In genomic region chr6:44926556-44926955, GRCh38 we compare ENCODE assay signal across 22 cellular contexts.
A peak's percentile ranks its signal among the peaks of the same experiment; 100 is the strongest.
DNase-seq lines count a peak whose midpoint lies in the region; ATAC-seq and TF ChIP-seq lines count a peak whose summit lies in the region.
"Had no signal": no experiment of that assay in that cellular context is flagged by ENCODE, and none has a peak within 500 bp of the region (broad histone marks: within the 10 kb centered on the region; RNA-seq: fewer than 3 reads in every experiment).

No MANE protein-coding gene starts in this region.

- no peaks in the 10 kb centered on the region for H3K79me1 ChIP-seq in IMR-90 (ENCODE audit: low read depth in 1 of 2, low read length in 2 of 2)

- H2AK9ac ChIP-seq in IMR-90 (replicated peaks; ENCODE audit: low read depth, low read length, poor library complexity): no peak overlapping the region

- no peak overlapping the region for H4K91ac ChIP-seq in IMR-90 (ENCODE audit: insufficient read depth, low read depth, low read length)

- dilution Hi-C loops in IMR-90 (cut with HindIII; ENCODE audit: low sequenced_read_pairs, unreplicated experiment): no loop called here

- H3K9me3 Mint-ChIP-seq in natural killer cell: no peaks in the 10 kb centered on the region
- H3K9me3 Mint-ChIP-seq: CD8-positive, alpha-beta memory T cell; naive B cell had no signal

- H3K4ac ChIP-seq in IMR-90 (ENCODE audit: low read depth, low read length): no peak overlapping the region

- no peak overlapping the region for H3K4me2 ChIP-seq in IMR-90 (ENCODE audit: low read depth, low read length)

- H3K9ac ChIP-seq in IMR-90 (ENCODE audit: low read depth, low read length): no peak overlapping the region

- no peaks in the 10 kb centered on the region for H3K9me1 ChIP-seq in IMR-90 (ENCODE audit: insufficient read depth, low read length)

- H3K14ac ChIP-seq in IMR-90 (replicated peaks; ENCODE audit: low read depth, low read length): no peak overlapping the region

- H4K8ac ChIP-seq in IMR-90 (ENCODE audit: low read depth in 2 of 2, low read length in 2 of 2): no peak overlapping the region

- no peaks in the 10 kb centered on the region for H3K27me3 Mint-ChIP-seq in natural killer cell (ENCODE audit: low read depth in 2 of 2)
- H3K27me3 Mint-ChIP-seq: CD8-positive, alpha-beta memory T cell; naive B cell had no signal

- H2BK20ac ChIP-seq in IMR-90 (ENCODE audit: low read depth, low read length): no peak overlapping the region

- H4K5ac ChIP-seq in IMR-90 (ENCODE audit: low read depth, low read length): no peak overlapping the region

- no peak overlapping the region for H2BK5ac ChIP-seq in IMR-90 (ENCODE audit: low read depth, low read length, poor library complexity, severe bottlenecking)

- no peaks in the 10 kb centered on the region for H3K4me1 ChIP-seq in IMR-90 (ENCODE audit: control insufficient read depth, insufficient read depth, low read length)
- H3K4me1 ChIP-seq: sigmoid colon had no signal

- H3K18ac ChIP-seq in IMR-90 (ENCODE audit: low read depth, low read length): no peak overlapping the region

- peak; percentile 24 for DNase-seq in DMS153 (lab: John Stamatoyannopoulos, UW)
- peak; percentile 10 for DNase-seq in IMR-90
- peak; percentile 36 for DNase-seq in amniotic epithelial cell (ENCODE audit: low read depth)
- peak; percentile 13 for DNase-seq in glomerular visceral epithelial cell (ENCODE audit: extremely low spot score)
- no peak for DNase-seq in natural killer cell
- DNase-seq: activated CD4-positive, alpha-beta T cell treated with anti-CD3 and anti-CD28 coated beads, Interleukin-2, amount 50 U/mL, for 1 hour; activated naive CD4-positive, alpha-beta T cell; anterior cingulate cortex; CD8-positive, alpha-beta memory T cell; cerebellar nuclear complex; effector memory CD4-positive, alpha-beta T cell; Karpas-422; naive B cell; NCI-H1105; NCI-H2171 treated with DMSO at 0.1 percent for 48 hours; pancreas; sigmoid colon; stimulated activated naive CD4-positive, alpha-beta T cell; thyroid gland had no signal

- intact Hi-C loops in IMR-90 (cut with micrococcal nuclease): no loop called here
- intact Hi-C loops in natural killer cell (cut with micrococcal nuclease): no loop called here

- H3K36me3 Mint-ChIP-seq in natural killer cell: no peaks in the 10 kb centered on the region

- POLR2A ChIA-PET in IMR-90 (lab: Charles Lee; ENCODE audit: unreplicated experiment): no interaction called here

- no peaks in the 10 kb centered on the region for H3K27me3 ChIP-seq in IMR-90 (ENCODE audit: control insufficient read depth, insufficient read depth, low read length)
- H3K27me3 ChIP-seq: pancreas, sigmoid colon, thyroid gland had no signal

- no peak overlapping the region for H3K27ac ChIP-seq in IMR-90 (ENCODE audit: insufficient read depth, low read length)
- H3K27ac ChIP-seq: pancreas, sigmoid colon, thyroid gland had no signal

- no peak overlapping the region for H2BK15ac ChIP-seq in IMR-90 (ENCODE audit: low read depth, low read length)

- no peak for TF ChIP-seq CTCF in IMR-90 (conservative IDR thresholded peaks at IDR 0.05; ENCODE audit: low read depth, low read length)
- no peak for TF ChIP-seq CTCF in natural killer cell (IDR thresholded peaks at IDR 0.05)

- H3K56ac ChIP-seq in IMR-90 (ENCODE audit: extremely low read depth, insufficient read depth, low read length): no peak overlapping the region

- no peak overlapping the region for H3K23ac ChIP-seq in IMR-90 (ENCODE audit: low read depth, low read length)

- H3K4me3 Mint-ChIP-seq in natural killer cell: no peak overlapping the region
- H3K4me3 Mint-ChIP-seq: naive B cell had no signal

- H3K9me3 ChIP-seq in IMR-90 (ENCODE audit: control insufficient read depth, insufficient read depth, low read length): no peaks in the 10 kb centered on the region
- H3K9me3 ChIP-seq: pancreas, sigmoid colon, thyroid gland had no signal

- no peak for TF ChIP-seq RAD21 in IMR-90 (IDR thresholded peaks at IDR 0.05; ENCODE audit: low read length)

- no peak overlapping the region for H2AK5ac ChIP-seq in IMR-90 (ENCODE audit: low read depth, low read length)

- ATAC-seq in IMR-90 (ENCODE audit: low read depth) (no peak), natural killer cell (no peak), HG02981 (IDR thresholded peaks at IDR 0.05; ENCODE audit: unreplicated experiment) (no peak), HG03139 (IDR thresholded peaks at IDR 0.05; ENCODE audit: unreplicated experiment) (no peak)
- ATAC-seq: Right ventricle myocardium inferior had no signal

- no peak overlapping the region for H3K27ac Mint-ChIP-seq in natural killer cell
- H3K27ac Mint-ChIP-seq: naive B cell had no signal

- TF ChIP-seq POLR2A in IMR-90 (IDR thresholded peaks at IDR 0.05; ENCODE audit: low read depth, low read length): no peak

- peaks cover 7 to 12% of the 10 kb centered on the region in 2 donors for H3K4me1 Mint-ChIP-seq in natural killer cell
- H3K4me1 Mint-ChIP-seq: naive B cell had no signal

- H2AFZ ChIP-seq in IMR-90 (replicated peaks; ENCODE audit: low read length, poor library complexity): no peak overlapping the region

- no peaks in the 10 kb centered on the region for H3K36me3 ChIP-seq in IMR-90 (ENCODE audit: control insufficient read depth, insufficient read depth, low read length)
- H3K36me3 ChIP-seq: pancreas, sigmoid colon, thyroid gland had no signal

- WGBS in IMR-90 (ENCODE audit: extremely low coverage in 2 of 2, insufficient read length in 1 of 2), 2 experiments: no CpG with 5 or more reads among the region's 2 CpGs

- BruUV-seq in IMR-90 (replicated peaks; lab: Mats Ljungman, UMichigan): no TSS peak

- H4K20me1 ChIP-seq in IMR-90 (ENCODE audit: insufficient read depth, low read length): no peaks in the 10 kb centered on the region

- no peak overlapping the region for H3K4me3 ChIP-seq in IMR-90 (ENCODE audit: insufficient read depth, low read depth, low read length)
- H3K4me3 ChIP-seq: pancreas, sigmoid colon, thyroid gland had no signal

- CTCF ChIA-PET in IMR-90 (lab: Yijun Ruan, JAX): interaction anchor here (1.6 kb wide), 1 partner anchor 12 kb away, joined by 3 read pairs; no protein-coding TSS in a partner anchor

- H2BK120ac ChIP-seq in IMR-90 (ENCODE audit: low read depth, low read length): no peak overlapping the region

- in situ Hi-C loops in IMR-90 (cut with MboI; ENCODE audit: low sequenced_read_pairs): no loop called here

TF ChIP-seq in IMR-90, 13 proteins besides CTCF, POLR2A, EP300 and RAD21:
- TF ChIP-seq BHLHE40 (IDR thresholded peaks at IDR 0.05; ENCODE audit: low read depth, low read length) (no peak), FOS (IDR thresholded peaks at IDR 0.05; ENCODE audit: low read depth, low read length) (no peak), RFX5 (IDR thresholded peaks at IDR 0.05; ENCODE audit: low read depth, low read length) (no peak), NFE2L2 (IDR thresholded peaks at IDR 0.05; ENCODE audit: low read depth, low read length) (no peak), RCOR1 (IDR thresholded peaks at IDR 0.05; ENCODE audit: insufficient replicate concordance, low read length) (no peak), MXI1 (IDR thresholded peaks at IDR 0.05; ENCODE audit: borderline replicate concordance, low read depth, low read length) (no peak)
